ENCODE assay signal across 11 cellular contexts in the genomic region with DNA sequence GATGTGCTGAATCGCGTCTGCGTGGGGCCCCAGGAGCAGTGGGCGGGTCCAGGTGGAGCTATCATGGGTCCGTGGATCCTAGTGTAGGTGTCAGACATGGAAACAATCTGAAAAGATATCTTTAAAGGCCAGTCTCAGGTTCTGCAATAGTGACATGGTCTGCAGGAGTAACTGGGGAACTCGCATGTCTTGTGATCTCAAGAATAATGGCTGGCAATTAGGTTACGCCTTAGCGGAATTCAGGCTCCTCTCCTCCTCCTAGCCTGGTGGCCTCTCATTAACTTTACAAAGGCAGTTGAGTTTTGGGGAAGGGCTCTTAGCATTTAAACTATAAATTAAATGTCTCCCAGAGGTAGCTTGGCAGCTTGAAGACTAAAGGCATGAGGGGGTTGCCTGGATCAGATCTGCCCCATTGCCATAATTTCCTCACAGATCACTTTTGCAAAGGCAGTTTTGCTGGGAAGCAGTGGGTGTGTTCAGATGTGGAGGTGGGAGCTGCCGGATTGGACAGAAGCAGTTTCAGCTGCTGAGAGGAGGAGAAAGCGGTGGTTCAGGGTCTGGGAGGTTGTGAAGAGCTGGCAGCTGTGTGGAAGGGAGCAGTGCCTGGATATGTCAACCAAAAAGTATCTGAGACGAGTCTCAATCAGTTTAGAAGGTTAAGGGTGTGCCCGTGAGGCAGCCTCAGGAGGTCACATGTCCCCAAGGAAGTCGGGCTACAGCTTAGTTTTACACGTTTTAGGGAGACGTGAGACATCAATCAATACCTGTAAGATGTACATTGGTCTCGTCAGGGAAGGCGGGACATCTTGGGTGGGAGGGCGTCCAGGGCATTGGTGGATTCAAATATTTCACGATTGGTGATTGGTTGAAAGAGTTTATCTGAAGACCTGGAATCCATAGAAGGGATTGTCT. TPM values are rescaled to one million over a fixed set of nuclear protein-coding genes. Genes with fewer than 3 reads are reported as not detected.
DNase-seq lines count a peak whose midpoint lies in the region; FAIRE-seq and TF ChIP-seq lines count a peak whose summit lies in the region.
"Had no signal": no experiment of that assay in that cellular context is flagged by ENCODE, and none has a peak within 500 bp of the region (broad histone marks: within the 10 kb centered on the region; RNA-seq: fewer than 3 reads in every experiment).

No MANE protein-coding gene starts in this region.

- H3F3A ChIP-seq in Loucy (ENCODE audit: low read depth): peaks cover 5% of the 10 kb centered on the region; the same call in 1 of the 2 replicates

- TF ChIP-seq CTCF in Loucy (conservative IDR thresholded peaks at IDR 0.05; ENCODE audit: low read length) (no peak), bronchial epithelial cell (IDR thresholded peaks at IDR 0.05; ENCODE audit: insufficient read depth, low read length, severe bottlenecking) (no peak)

- H2AFZ ChIP-seq in Loucy (ENCODE audit: low read length): no peak overlapping the region

- no peaks in the 10 kb centered on the region for H3K9me3 ChIP-seq in Loucy (ENCODE audit: insufficient read depth, low read depth, low read length)
- H3K9me3 ChIP-seq: stomach had no signal

- peak overlapping the region; percentile 81 for H3K9ac ChIP-seq in Loucy (ENCODE audit: low read depth, low read length, poor library complexity, severe bottlenecking)

- H3K4me1 ChIP-seq in Loucy (ENCODE audit: insufficient read depth, low read length, poor library complexity, severe bottlenecking): peaks cover 49% of the 10 kb centered on the region

- peaks cover 17% of the 10 kb centered on the region for H4K20me1 ChIP-seq in Loucy (ENCODE audit: insufficient read depth, low read length, poor library complexity, severe bottlenecking)

- H3K4me2 ChIP-seq in Loucy (ENCODE audit: low read depth, low read length, poor library complexity, severe bottlenecking): peak overlapping the region; percentile 99

- no peak for FAIRE-seq in bronchial epithelial cell (lab: Jason Lieb, UNC)

- no peaks in the 10 kb centered on the region for H3K9me2 ChIP-seq in Loucy (replicated peaks; ENCODE audit: low read depth, low read length)

- peaks cover 68% of the 10 kb centered on the region for H3K79me2 ChIP-seq in Loucy (ENCODE audit: insufficient read depth, low read length)

- peak overlapping the region; percentile 98 for H3K4me3 ChIP-seq in Loucy (ENCODE audit: low read length, poor library complexity, severe bottlenecking)
- no peak overlapping the region for H3K4me3 ChIP-seq in bronchial epithelial cell (ENCODE audit: low read depth, low read length)
- H3K4me3 ChIP-seq: stomach had no signal

- H3K27me3 ChIP-seq in Loucy (ENCODE audit: insufficient read depth, low read length, poor library complexity, severe bottlenecking) (no peaks in the 10 kb centered on the region), bronchial epithelial cell (ENCODE audit: control insufficient read depth, insufficient read depth, low read length) (no peaks in the 10 kb centered on the region)
- H3K27me3 ChIP-seq: stomach had no signal

- DNase-seq in D341Med (ENCODE audit: low spot score) (peak; percentile 75), bronchial epithelial cell (ENCODE audit: low read depth) (peak; percentile 60), mucosa of gallbladder (ENCODE audit: low spot score) (peak; percentile 65), SKM-1 treated with dmso at 0.1 percent for 144 hours (lab: John Stamatoyannopoulos, UW; ENCODE audit: unreplicated experiment) (no peak), COR-L47 (lab: John Stamatoyannopoulos, UW) (no peak)
- no peak for DNase-seq in effector CD8-positive, alpha-beta T cell (lab: John Stamatoyannopoulos, UW)
- DNase-seq in activated CD8-positive, alpha-beta memory T cell treated with anti-CD3 and anti-CD28 coated beads, Interleukin-2, amount 50 U/mL, for 48 hours: no peak
- DNase-seq: effector memory CD4-positive, alpha-beta T cell; NCI-H1417 treated with DMSO at 0.1 percent for 48 hours; stomach had no signal

- H3K36me3 ChIP-seq in Loucy (ENCODE audit: insufficient read depth, low read length) (peaks cover 8% of the 10 kb centered on the region; the same call in 1 of the 2 replicates), bronchial epithelial cell (ENCODE audit: control insufficient read depth, insufficient read depth, low read length) (peaks cover 6% of the 10 kb centered on the region)

RNA-seq across cellular contexts. Expression of a gene that starts 2.7 kb away (rescaled TPM):
- total RNA-seq in bronchial epithelial cell: 22.6 and 23.3 TPM in 2 replicates
- 96.5 TPM for total RNA-seq in mucosa of gallbladder

RNA-seq across cellular contexts. Expression of a gene that starts 19.1 kb away (rescaled TPM):
- 3.7 and 4.5 TPM in 2 replicates for total RNA-seq in bronchial epithelial cell
- 46.8 TPM for total RNA-seq in mucosa of gallbladder

RNA-seq across cellular contexts. Expression of a gene that starts 38.0 kb away (rescaled TPM):
- total RNA-seq in bronchial epithelial cell (21.3 and 23.9 TPM in 2 replicates), mucosa of gallbladder (38.5 TPM)

RNA-seq across cellular contexts. Expression of a gene that starts 56.1 kb away (rescaled TPM):
- total RNA-seq in bronchial epithelial cell (3.4 and 4.9 TPM in 2 replicates), mucosa of gallbladder (27.6 TPM)

Comparison
In these comparisons a context has a peak if more than half of its experiments do, and no peak if none do; other contexts are left out.
1. DNase-seq: peak in D341Med (single experiment), bronchial epithelial cell (single experiment) and mucosa of gallbladder (single experiment); none in effector CD8-positive, alpha-beta T cell (single experiment), SKM-1 treated with dmso at 0.1 percent for 144 hours (single experiment), COR-L47 (single experiment) and activated CD8-positive, alpha-beta memory T cell treated with anti-CD3 and anti-CD28 coated beads, Interleukin-2, amount 50 U/mL, for 48 hours (single experiment).